ENCODE assay signal across 1 cellular context in the genomic region with DNA sequence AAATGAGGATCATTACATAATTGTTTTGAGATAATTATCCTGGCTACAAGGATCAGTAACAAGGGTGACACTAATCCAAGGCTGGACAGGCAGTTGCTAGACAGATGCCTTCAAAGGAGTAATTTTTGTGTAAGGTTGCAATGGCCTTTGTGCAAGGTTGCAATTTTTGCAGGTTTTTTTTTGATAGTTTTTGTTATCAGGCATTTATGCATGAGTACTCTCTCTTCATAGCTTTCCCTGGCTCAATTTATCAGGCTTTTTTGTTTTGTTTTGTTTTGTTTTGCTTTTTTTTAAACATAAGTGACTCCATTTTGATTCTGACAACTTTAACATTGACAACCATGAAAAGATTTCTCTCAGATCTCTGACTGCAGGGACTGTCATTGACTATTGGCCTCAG.
TF ChIP-seq lines count a peak whose summit lies in the region.

No MANE protein-coding gene starts in this region.

TF ChIP-seq in SK-N-SH treated with all-trans-retinoic acid at 6 μM for 48 hours, 23 proteins besides CTCF, POLR2A, EP300 and RAD21 (continued from another document):
- TF ChIP-seq BACH2 (CRISPR knock-in tag; IDR thresholded peaks at IDR 0.05; ENCODE audit: borderline replicate concordance) (no peak), ZNF565 (CRISPR knock-in tag; conservative IDR thresholded peaks at IDR 0.05; ENCODE audit: low read depth) (no peak), ZFP30 (CRISPR knock-in tag; IDR thresholded peaks at IDR 0.05) (no peak)
